In the genomic region with DNA sequence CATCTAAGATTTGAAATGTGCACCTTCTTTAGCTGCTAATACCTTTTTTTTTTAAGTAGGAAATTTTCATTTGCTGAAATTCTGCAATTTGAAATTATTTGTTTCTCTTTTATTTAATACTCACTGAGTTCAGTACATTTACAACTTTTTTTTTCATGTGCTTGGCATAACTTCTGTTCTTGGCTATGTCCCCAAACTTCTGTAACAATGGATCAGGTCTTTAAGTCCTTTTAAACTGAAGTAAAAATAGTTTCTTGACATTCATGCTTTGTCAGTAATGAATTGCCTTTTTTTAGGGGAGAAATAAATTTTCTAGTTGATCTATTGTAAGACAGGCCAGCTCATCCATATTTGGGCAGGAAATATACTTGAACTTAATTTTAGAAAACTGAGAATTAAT, we compare ENCODE assay signal across 1 cellular context.
TF ChIP-seq lines count a peak whose summit lies in the region.

No MANE protein-coding gene starts in this region.

TF ChIP-seq in GM23338, 12 proteins besides CTCF, POLR2A, EP300 and RAD21 (continued from another document):
- TF ChIP-seq, protein P1, sequence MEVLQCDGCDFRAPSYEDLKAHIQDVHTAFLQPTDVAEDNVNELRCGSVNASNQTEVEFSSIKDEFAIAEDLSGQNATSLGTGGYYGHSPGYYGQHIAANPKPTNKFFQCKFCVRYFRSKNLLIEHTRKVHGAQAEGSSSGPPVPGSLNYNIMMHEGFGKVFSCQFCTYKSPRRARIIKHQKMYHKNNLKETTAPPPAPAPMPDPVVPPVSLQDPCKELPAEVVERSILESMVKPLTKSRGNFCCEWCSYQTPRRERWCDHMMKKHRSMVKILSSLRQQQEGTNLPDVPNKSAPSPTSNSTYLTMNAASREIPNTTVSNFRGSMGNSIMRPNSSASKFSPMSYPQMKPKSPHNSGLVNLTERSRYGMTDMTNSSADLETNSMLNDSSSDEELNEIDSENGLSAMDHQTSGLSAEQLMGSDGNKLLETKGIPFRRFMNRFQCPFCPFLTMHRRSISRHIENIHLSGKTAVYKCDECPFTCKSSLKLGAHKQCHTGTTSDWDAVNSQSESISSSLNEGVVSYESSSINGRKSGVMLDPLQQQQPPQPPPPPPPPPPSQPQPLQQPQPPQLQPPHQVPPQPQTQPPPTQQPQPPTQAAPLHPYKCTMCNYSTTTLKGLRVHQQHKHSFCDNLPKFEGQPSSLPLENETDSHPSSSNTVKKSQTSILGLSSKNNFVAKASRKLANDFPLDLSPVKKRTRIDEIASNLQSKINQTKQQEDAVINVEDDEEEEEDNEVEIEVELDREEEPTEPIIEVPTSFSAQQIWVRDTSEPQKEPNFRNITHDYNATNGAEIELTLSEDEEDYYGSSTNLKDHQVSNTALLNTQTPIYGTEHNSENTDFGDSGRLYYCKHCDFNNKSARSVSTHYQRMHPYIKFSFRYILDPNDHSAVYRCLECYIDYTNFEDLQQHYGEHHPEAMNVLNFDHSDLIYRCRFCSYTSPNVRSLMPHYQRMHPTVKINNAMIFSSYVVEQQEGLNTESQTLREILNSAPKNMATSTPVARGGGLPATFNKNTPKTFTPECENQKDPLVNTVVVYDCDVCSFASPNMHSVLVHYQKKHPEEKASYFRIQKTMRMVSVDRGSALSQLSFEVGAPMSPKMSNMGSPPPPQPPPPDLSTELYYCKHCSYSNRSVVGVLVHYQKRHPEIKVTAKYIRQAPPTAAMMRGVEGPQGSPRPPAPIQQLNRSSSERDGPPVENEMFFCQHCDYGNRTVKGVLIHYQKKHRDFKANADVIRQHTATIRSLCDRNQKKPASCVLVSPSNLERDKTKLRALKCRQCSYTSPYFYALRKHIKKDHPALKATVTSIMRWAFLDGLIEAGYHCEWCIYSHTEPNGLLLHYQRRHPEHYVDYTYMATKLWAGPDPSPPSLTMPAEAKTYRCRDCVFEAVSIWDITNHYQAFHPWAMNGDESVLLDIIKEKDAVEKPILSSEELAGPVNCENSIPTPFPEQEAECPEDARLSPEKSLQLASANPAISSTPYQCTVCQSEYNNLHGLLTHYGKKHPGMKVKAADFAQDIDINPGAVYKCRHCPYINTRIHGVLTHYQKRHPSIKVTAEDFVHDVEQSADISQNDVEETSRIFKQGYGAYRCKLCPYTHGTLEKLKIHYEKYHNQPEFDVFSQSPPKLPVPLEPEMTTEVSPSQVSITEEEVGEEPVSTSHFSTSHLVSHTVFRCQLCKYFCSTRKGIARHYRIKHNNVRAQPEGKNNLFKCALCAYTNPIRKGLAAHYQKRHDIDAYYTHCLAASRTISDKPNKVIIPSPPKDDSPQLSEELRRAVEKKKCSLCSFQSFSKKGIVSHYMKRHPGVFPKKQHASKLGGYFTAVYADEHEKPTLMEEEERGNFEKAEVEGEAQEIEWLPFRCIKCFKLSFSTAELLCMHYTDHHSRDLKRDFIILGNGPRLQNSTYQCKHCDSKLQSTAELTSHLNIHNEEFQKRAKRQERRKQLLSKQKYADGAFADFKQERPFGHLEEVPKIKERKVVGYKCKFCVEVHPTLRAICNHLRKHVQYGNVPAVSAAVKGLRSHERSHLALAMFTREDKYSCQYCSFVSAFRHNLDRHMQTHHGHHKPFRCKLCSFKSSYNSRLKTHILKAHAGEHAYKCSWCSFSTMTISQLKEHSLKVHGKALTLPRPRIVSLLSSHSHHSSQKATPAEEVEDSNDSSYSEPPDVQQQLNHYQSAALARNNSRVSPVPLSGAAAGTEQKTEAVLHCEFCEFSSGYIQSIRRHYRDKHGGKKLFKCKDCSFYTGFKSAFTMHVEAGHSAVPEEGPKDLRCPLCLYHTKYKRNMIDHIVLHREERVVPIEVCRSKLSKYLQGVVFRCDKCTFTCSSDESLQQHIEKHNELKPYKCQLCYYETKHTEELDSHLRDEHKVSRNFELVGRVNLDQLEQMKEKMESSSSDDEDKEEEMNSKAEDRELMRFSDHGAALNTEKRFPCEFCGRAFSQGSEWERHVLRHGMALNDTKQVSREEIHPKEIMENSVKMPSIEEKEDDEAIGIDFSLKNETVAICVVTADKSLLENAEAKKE (CRISPR knock-in tag; IDR thresholded peaks at IDR 0.05) = no peak
- TF ChIP-seq CREB1 (CRISPR knock-in tag; IDR thresholded peaks at IDR 0.05; ENCODE audit: low read depth) = no peak
- TF ChIP-seq, protein P2, sequence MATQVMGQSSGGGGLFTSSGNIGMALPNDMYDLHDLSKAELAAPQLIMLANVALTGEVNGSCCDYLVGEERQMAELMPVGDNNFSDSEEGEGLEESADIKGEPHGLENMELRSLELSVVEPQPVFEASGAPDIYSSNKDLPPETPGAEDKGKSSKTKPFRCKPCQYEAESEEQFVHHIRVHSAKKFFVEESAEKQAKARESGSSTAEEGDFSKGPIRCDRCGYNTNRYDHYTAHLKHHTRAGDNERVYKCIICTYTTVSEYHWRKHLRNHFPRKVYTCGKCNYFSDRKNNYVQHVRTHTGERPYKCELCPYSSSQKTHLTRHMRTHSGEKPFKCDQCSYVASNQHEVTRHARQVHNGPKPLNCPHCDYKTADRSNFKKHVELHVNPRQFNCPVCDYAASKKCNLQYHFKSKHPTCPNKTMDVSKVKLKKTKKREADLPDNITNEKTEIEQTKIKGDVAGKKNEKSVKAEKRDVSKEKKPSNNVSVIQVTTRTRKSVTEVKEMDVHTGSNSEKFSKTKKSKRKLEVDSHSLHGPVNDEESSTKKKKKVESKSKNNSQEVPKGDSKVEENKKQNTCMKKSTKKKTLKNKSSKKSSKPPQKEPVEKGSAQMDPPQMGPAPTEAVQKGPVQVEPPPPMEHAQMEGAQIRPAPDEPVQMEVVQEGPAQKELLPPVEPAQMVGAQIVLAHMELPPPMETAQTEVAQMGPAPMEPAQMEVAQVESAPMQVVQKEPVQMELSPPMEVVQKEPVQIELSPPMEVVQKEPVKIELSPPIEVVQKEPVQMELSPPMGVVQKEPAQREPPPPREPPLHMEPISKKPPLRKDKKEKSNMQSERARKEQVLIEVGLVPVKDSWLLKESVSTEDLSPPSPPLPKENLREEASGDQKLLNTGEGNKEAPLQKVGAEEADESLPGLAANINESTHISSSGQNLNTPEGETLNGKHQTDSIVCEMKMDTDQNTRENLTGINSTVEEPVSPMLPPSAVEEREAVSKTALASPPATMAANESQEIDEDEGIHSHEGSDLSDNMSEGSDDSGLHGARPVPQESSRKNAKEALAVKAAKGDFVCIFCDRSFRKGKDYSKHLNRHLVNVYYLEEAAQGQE (IDR thresholded peaks at IDR 0.05; ENCODE audit: unreplicated experiment) = no peak
- no peak for TF ChIP-seq ZNF331 (CRISPR knock-in tag; IDR thresholded peaks at IDR 0.05; ENCODE audit: low read depth)
TF ChIP-seq in GM23338: peak in this region for 0.
